1 cellular context compared by ENCODE assay signal in genomic region chr19:40751065-40751923, GRCh38.
TF ChIP-seq lines count a peak whose summit lies in the region.

TSS of gene SNRPA (plus strand) at chr19:40751203. CDS start at chr19:40751409, 206 bp downstream.

TF ChIP-seq in K562, 482 proteins besides CTCF, POLR2A, EP300 and RAD21 (continued from another document and continues in another):
- TF ChIP-seq ZBTB11 (CRISPR knock-in tag; IDR thresholded peaks at IDR 0.05) (no peak), ZNF23 (CRISPR knock-in tag; IDR thresholded peaks at IDR 0.05) (no peak), ZBTB5 (IDR thresholded peaks at IDR 0.05) (no peak), FOXK1 (CRISPR knock-in tag; IDR thresholded peaks at IDR 0.05; ENCODE audit: borderline replicate concordance) (0 out of 2 replicates have a peak, but pooled peaks have one; percentile 49), BCLAF1 (IDR thresholded peaks at IDR 0.05; ENCODE audit: borderline replicate concordance in 1 of 2, control insufficient read depth in 1 of 2, low read depth in 2 of 2, low read length in 1 of 2) (peak in 1 of 2 experiments; percentile 28; a peak in 2 of 4 replicates), SIN3B (IDR thresholded peaks at IDR 0.05; ENCODE audit: low read depth) (no peak), BACH1 (tag; IDR thresholded peaks at IDR 0.05) (no peak), SOX6 (IDR thresholded peaks at IDR 0.05) (no peak), PYGO2 (tag; IDR thresholded peaks at IDR 0.05) (no peak), SIN3A (IDR thresholded peaks at IDR 0.05; ENCODE audit: borderline replicate concordance in 2 of 2, control insufficient read depth in 1 of 2, low read depth in 2 of 2, low read length in 2 of 2) (peak in 1 of 2 experiments; percentile 88; a peak in 2 of 4 replicates), CBX5 (IDR thresholded peaks at IDR 0.05; ENCODE audit: borderline replicate concordance, low read depth) (no peak), NR4A1 (CRISPR knock-in tag; IDR thresholded peaks at IDR 0.05) (no peak), NR4A1 (tag; IDR thresholded peaks at IDR 0.05) (no peak; the same call in 1 of the 2 replicates), ZSCAN32 (CRISPR knock-in tag; IDR thresholded peaks at IDR 0.05) (0 out of 2 replicates have a peak, but pooled peaks have one; percentile 27), GABPB1 (CRISPR knock-in tag; IDR thresholded peaks at IDR 0.05) (no peak), CREM (IDR thresholded peaks at IDR 0.05; ENCODE audit: low read depth) (peak; percentile 90), TCF7L2 (IDR thresholded peaks at IDR 0.05; ENCODE audit: low read depth, low read length) (no peak), ARID1B (IDR thresholded peaks at IDR 0.05) (no peak), TBP (optimal IDR thresholded peaks at IDR 0.05; ENCODE audit: low read depth, low read length) (peak; percentile 70), ZNF197 (CRISPR knock-in tag; IDR thresholded peaks at IDR 0.05; ENCODE audit: low read depth) (no peak), SMARCE1 (IDR thresholded peaks at IDR 0.05) (peak; percentile 18; the same call in 1 of the 2 replicates)
- TF ChIP-seq, protein P1, sequence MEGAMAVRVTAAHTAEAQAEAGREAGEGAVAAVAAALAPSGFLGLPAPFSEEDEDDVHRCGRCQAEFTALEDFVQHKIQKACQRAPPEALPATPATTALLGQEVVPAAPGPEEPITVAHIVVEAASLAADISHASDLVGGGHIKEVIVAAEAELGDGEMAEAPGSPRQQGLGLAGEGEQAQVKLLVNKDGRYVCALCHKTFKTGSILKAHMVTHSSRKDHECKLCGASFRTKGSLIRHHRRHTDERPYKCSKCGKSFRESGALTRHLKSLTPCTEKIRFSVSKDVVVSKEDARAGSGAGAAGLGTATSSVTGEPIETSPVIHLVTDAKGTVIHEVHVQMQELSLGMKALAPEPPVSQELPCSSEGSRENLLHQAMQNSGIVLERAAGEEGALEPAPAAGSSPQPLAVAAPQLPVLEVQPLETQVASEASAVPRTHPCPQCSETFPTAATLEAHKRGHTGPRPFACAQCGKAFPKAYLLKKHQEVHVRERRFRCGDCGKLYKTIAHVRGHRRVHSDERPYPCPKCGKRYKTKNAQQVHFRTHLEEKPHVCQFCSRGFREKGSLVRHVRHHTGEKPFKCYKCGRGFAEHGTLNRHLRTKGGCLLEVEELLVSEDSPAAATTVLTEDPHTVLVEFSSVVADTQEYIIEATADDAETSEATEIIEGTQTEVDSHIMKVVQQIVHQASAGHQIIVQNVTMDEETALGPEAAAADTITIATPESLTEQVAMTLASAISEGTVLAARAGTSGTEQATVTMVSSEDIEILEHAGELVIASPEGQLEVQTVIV (CRISPR knock-in tag; IDR thresholded peaks at IDR 0.05; ENCODE audit: borderline replicate concordance), result no peak
- TF ChIP-seq, protein P2, sequence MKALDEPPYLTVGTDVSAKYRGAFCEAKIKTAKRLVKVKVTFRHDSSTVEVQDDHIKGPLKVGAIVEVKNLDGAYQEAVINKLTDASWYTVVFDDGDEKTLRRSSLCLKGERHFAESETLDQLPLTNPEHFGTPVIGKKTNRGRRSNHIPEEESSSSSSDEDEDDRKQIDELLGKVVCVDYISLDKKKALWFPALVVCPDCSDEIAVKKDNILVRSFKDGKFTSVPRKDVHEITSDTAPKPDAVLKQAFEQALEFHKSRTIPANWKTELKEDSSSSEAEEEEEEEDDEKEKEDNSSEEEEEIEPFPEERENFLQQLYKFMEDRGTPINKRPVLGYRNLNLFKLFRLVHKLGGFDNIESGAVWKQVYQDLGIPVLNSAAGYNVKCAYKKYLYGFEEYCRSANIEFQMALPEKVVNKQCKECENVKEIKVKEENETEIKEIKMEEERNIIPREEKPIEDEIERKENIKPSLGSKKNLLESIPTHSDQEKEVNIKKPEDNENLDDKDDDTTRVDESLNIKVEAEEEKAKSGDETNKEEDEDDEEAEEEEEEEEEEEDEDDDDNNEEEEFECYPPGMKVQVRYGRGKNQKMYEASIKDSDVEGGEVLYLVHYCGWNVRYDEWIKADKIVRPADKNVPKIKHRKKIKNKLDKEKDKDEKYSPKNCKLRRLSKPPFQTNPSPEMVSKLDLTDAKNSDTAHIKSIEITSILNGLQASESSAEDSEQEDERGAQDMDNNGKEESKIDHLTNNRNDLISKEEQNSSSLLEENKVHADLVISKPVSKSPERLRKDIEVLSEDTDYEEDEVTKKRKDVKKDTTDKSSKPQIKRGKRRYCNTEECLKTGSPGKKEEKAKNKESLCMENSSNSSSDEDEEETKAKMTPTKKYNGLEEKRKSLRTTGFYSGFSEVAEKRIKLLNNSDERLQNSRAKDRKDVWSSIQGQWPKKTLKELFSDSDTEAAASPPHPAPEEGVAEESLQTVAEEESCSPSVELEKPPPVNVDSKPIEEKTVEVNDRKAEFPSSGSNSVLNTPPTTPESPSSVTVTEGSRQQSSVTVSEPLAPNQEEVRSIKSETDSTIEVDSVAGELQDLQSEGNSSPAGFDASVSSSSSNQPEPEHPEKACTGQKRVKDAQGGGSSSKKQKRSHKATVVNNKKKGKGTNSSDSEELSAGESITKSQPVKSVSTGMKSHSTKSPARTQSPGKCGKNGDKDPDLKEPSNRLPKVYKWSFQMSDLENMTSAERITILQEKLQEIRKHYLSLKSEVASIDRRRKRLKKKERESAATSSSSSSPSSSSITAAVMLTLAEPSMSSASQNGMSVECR (CRISPR knock-in tag; IDR thresholded peaks at IDR 0.05), result peak; percentile 93
- TF ChIP-seq, protein P3, sequence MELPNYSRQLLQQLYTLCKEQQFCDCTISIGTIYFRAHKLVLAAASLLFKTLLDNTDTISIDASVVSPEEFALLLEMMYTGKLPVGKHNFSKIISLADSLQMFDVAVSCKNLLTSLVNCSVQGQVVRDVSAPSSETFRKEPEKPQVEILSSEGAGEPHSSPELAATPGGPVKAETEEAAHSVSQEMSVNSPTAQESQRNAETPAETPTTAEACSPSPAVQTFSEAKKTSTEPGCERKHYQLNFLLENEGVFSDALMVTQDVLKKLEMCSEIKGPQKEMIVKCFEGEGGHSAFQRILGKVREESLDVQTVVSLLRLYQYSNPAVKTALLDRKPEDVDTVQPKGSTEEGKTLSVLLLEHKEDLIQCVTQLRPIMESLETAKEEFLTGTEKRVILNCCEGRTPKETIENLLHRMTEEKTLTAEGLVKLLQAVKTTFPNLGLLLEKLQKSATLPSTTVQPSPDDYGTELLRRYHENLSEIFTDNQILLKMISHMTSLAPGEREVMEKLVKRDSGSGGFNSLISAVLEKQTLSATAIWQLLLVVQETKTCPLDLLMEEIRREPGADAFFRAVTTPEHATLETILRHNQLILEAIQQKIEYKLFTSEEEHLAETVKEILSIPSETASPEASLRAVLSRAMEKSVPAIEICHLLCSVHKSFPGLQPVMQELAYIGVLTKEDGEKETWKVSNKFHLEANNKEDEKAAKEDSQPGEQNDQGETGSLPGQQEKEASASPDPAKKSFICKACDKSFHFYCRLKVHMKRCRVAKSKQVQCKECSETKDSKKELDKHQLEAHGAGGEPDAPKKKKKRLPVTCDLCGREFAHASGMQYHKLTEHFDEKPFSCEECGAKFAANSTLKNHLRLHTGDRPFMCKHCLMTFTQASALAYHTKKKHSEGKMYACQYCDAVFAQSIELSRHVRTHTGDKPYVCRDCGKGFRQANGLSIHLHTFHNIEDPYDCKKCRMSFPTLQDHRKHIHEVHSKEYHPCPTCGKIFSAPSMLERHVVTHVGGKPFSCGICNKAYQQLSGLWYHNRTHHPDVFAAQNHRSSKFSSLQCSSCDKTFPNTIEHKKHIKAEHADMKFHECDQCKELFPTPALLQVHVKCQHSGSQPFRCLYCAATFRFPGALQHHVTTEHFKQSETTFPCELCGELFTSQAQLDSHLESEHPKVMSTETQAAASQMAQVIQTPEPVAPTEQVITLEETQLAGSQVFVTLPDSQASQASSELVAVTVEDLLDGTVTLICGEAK (IDR thresholded peaks at IDR 0.05), result 0 out of 2 replicates have a peak, but pooled peaks have one; percentile 12
- TF ChIP-seq, protein P3 (CRISPR knock-in tag; IDR thresholded peaks at IDR 0.05), result no peak
